ENCODE assay signal across 1 cellular context in the genomic region with DNA sequence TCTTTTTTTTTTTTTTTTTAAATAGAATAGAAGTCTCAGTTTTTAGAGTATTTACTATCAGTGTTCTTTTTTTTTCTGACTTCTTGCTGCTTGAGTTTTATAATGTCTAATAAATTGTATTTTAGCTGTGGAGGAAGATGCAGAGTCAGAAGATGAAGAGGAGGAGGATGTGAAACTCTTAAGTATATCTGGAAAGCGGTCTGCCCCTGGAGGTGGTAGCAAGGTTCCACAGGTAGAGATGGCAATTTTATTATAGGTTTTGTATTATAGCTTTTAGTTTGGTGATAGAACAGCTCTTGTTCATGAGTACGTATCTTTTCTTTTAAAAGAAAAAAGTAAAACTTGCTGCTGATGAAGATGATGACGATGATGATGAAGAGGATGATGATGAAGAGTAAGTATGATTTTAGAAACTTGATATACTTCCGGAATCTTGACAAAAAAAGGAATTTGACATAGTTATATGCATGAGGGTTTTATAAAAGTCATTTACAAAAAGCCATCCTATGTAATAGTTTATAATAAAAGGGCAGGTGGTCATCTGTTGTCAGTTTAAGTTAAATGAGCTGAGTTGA.
TF ChIP-seq lines count a peak whose summit lies in the region.

No MANE protein-coding gene starts in this region.

TF ChIP-seq in H1, 55 proteins besides CTCF, POLR2A, EP300 and RAD21:
- no peak for TF ChIP-seq TCF12 (IDR thresholded peaks at IDR 0.05; ENCODE audit: low read depth, low read length)
- no peak for TF ChIP-seq JUND (IDR thresholded peaks at IDR 0.05; ENCODE audit: low read length)
- TF ChIP-seq SUZ12 (IDR thresholded peaks at IDR 0.05; ENCODE audit: low read length): no peak
- no peak for TF ChIP-seq RNF2 (IDR thresholded peaks at IDR 0.05; ENCODE audit: borderline replicate concordance, low read depth, low read length, missing control alignments, poor library complexity, severe bottlenecking)
- no peak for TF ChIP-seq SP1 (IDR thresholded peaks at IDR 0.05; ENCODE audit: low read depth, low read length)
- TF ChIP-seq SP2 (IDR thresholded peaks at IDR 0.05; ENCODE audit: low read length): no peak
- no peak for TF ChIP-seq KDM4A (IDR thresholded peaks at IDR 0.05; ENCODE audit: low read depth, low read length, severe bottlenecking)
- TF ChIP-seq HDAC6 (IDR thresholded peaks at IDR 0.05; ENCODE audit: low read depth, low read length): no peak
- TF ChIP-seq EGR1 (IDR thresholded peaks at IDR 0.05; ENCODE audit: borderline replicate concordance, low read depth, low read length): no peak
- no peak for TF ChIP-seq SAP30 (IDR thresholded peaks at IDR 0.05; ENCODE audit: insufficient read depth, insufficient replicate concordance, low read length)
- no peak for TF ChIP-seq RXRA (IDR thresholded peaks at IDR 0.05; ENCODE audit: insufficient read depth, low read depth, low read length)
- no peak for TF ChIP-seq CBX8 (IDR thresholded peaks at IDR 0.05; ENCODE audit: borderline replicate concordance, low read depth, low read length)
- TF ChIP-seq CEBPB (IDR thresholded peaks at IDR 0.05; ENCODE audit: low read depth, low read length): no peak
- TF ChIP-seq CREB1 (IDR thresholded peaks at IDR 0.05): no peak
- TF ChIP-seq JUN (IDR thresholded peaks at IDR 0.05; ENCODE audit: low read depth, low read length): no peak
- TF ChIP-seq, protein P1, sequence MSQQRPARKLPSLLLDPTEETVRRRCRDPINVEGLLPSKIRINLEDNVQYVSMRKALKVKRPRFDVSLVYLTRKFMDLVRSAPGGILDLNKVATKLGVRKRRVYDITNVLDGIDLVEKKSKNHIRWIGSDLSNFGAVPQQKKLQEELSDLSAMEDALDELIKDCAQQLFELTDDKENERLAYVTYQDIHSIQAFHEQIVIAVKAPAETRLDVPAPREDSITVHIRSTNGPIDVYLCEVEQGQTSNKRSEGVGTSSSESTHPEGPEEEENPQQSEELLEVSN (IDR thresholded peaks at IDR 0.05): no peak
- TF ChIP-seq, protein P2, sequence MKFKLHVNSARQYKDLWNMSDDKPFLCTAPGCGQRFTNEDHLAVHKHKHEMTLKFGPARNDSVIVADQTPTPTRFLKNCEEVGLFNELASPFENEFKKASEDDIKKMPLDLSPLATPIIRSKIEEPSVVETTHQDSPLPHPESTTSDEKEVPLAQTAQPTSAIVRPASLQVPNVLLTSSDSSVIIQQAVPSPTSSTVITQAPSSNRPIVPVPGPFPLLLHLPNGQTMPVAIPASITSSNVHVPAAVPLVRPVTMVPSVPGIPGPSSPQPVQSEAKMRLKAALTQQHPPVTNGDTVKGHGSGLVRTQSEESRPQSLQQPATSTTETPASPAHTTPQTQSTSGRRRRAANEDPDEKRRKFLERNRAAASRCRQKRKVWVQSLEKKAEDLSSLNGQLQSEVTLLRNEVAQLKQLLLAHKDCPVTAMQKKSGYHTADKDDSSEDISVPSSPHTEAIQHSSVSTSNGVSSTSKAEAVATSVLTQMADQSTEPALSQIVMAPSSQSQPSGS (IDR thresholded peaks at IDR 0.05; ENCODE audit: low read length): no peak
